1 cellular context compared by ENCODE assay signal in genomic region chr7:98314469-98314868, GRCh38.
TF ChIP-seq lines count a peak whose summit lies in the region.

No MANE protein-coding gene starts in this region.

TF ChIP-seq in GM12878, 131 proteins besides CTCF, POLR2A, EP300 and RAD21 (continued from another document):
- no peak for TF ChIP-seq E4F1 (IDR thresholded peaks at IDR 0.05; ENCODE audit: borderline replicate concordance, partially characterized antibody)
- no peak for TF ChIP-seq GATAD2B (conservative IDR thresholded peaks at IDR 0.05; ENCODE audit: low read depth)
- TF ChIP-seq POLR2AphosphoS2 (IDR thresholded peaks at IDR 0.05; ENCODE audit: low read depth, low read length), result no peak
- no peak for TF ChIP-seq SUPT20H (IDR thresholded peaks at IDR 0.05; ENCODE audit: borderline replicate concordance, control insufficient read depth, low read depth, low read length)
